Comparison of ENCODE assay signal across 30 cellular contexts in genomic region chr14:101035466-101036225, GRCh38.
DNase-seq lines count a peak whose midpoint lies in the region; ATAC-seq and TF ChIP-seq lines count a peak whose summit lies in the region.
"Had no signal": no experiment of that assay in that cellular context is flagged by ENCODE, and none has a peak within 500 bp of the region (broad histone marks: within the 10 kb centered on the region; RNA-seq: fewer than 3 reads in every experiment).

No MANE protein-coding gene starts in this region.

- no CpG with 5 or more reads among the region's 15 CpGs for WGBS in neuronal stem cell (ENCODE audit: extremely low coverage in 2 of 2, insufficient read length in 2 of 2, insufficient replicate concordance in 1 of 2), 2 donors

- H3K27me3 ChIP-seq in neuronal stem cell (ENCODE audit: control insufficient read depth in 3 of 3, insufficient read depth in 3 of 3, low read depth in 1 of 3, low read length in 3 of 3), result no peaks in the 10 kb centered on the region
- H3K27me3 ChIP-seq: cardiac muscle cell had no signal

- no peak overlapping the region for H2BK15ac ChIP-seq in neuronal stem cell (ENCODE audit: low read length)

- no peak overlapping the region for H2BK12ac ChIP-seq in neuronal stem cell (ENCODE audit: low read length)

- H3K4me1 ChIP-seq in neuronal stem cell (ENCODE audit: control insufficient read depth in 2 of 2, insufficient read depth in 1 of 2, low read depth in 1 of 2, low read length in 2 of 2), result no peaks in the 10 kb centered on the region
- H3K4me1 ChIP-seq: HAP-1, psoas muscle had no signal

- intact Hi-C loops in natural killer cell (cut with micrococcal nuclease), result no loop called here

- H3K36me3 ChIP-seq in neuronal stem cell (replicated peaks in 1 of 2; ENCODE audit: control insufficient read depth in 2 of 2, insufficient read depth in 2 of 2, low read length in 2 of 2), result peaks cover 0 to 4% of the 10 kb centered on the region in 2 donors
- H3K36me3 ChIP-seq: cardiac muscle cell, HAP-1 had no signal

- H3K23ac ChIP-seq in neuronal stem cell (ENCODE audit: low read depth, low read length, poor library complexity), result peak overlapping the region; percentile 19

- peaks cover 2 to 7% of the 10 kb centered on the region in 2 donors for H3K9me3 ChIP-seq in neuronal stem cell (replicated peaks in 1 of 2; ENCODE audit: control insufficient read depth in 2 of 2, insufficient read depth in 1 of 2, low read depth in 1 of 2, low read length in 2 of 2)
- H3K9me3 ChIP-seq: HAP-1, psoas muscle had no signal

- no peak overlapping the region for H3K14ac ChIP-seq in neuronal stem cell (ENCODE audit: low read length)

- H4K8ac ChIP-seq in neuronal stem cell (ENCODE audit: low read depth, low read length), result no peak overlapping the region

- H3K4me3 Mint-ChIP-seq in natural killer cell, result no peak overlapping the region
- no peak overlapping the region for H3K4me3 Mint-ChIP-seq in natural killer cell treated with Interleukin-12 subunit alpha and Interleukin-12 subunit beta and Interleukin-15 and Interleukin-18, amount 100 ng/mL, for 72 hours
- H3K4me3 Mint-ChIP-seq: activated naive CD8-positive, alpha-beta T cell treated with anti-CD3 and anti-CD28 coated beads for 36 hours; effector memory CD8-positive, alpha-beta T cell; stimulated activated memory B cell treated with anti-CD40 and anti-IgM and Interleukin-4, amounts not matched to agents 10 μg/mL and 1 μg/mL and 100 μg/mL, for 72 hours had no signal

- no peaks in the 10 kb centered on the region for H3K36me3 Mint-ChIP-seq in natural killer cell
- H3K36me3 Mint-ChIP-seq in natural killer cell treated with Interleukin-12 subunit alpha and Interleukin-12 subunit beta and Interleukin-15 and Interleukin-18, amount 100 ng/mL, for 72 hours, result no peaks in the 10 kb centered on the region
- H3K36me3 Mint-ChIP-seq: activated naive CD8-positive, alpha-beta T cell treated with anti-CD3 and anti-CD28 coated beads for 36 hours; stimulated activated memory B cell treated with anti-CD40 and anti-IgM and Interleukin-4, amounts not matched to agents 10 μg/mL and 1 μg/mL and 100 μg/mL, for 72 hours had no signal

- no peaks in the 10 kb centered on the region for H3K4me1 Mint-ChIP-seq in natural killer cell
- H3K4me1 Mint-ChIP-seq in natural killer cell treated with Interleukin-12 subunit alpha and Interleukin-12 subunit beta and Interleukin-15 and Interleukin-18, amount 100 ng/mL, for 72 hours (ENCODE audit: low read depth in 2 of 2), result no peaks in the 10 kb centered on the region
- H3K4me1 Mint-ChIP-seq: activated naive CD8-positive, alpha-beta T cell treated with anti-CD3 and anti-CD28 coated beads for 36 hours; stimulated activated memory B cell treated with anti-CD40 and anti-IgM and Interleukin-4, amounts not matched to agents 10 μg/mL and 1 μg/mL and 100 μg/mL, for 72 hours had no signal

- H3K27ac ChIP-seq in neuronal stem cell (replicated peaks; ENCODE audit: low read length), result no peak overlapping the region
- H3K27ac ChIP-seq: 22Rv1, cardiac muscle cell, psoas muscle had no signal

- no peak for ATAC-seq in natural killer cell
- ATAC-seq in natural killer cell treated with Interleukin-12 subunit alpha and Interleukin-12 subunit beta and Interleukin-15 and Interleukin-18, amount 100 ng/mL, for 72 hours, result no peak
- ATAC-seq in GM19397 (IDR thresholded peaks at IDR 0.05; ENCODE audit: unreplicated experiment), result no peak
- ATAC-seq: effector memory CD8-positive, alpha-beta T cell; left lobe of liver; psoas muscle; stimulated activated memory B cell treated with anti-CD40 and anti-IgM and Interleukin-4, amounts not matched to agents 10 μg/mL and 1 μg/mL and 100 μg/mL, for 72 hours had no signal

- peak; percentile 10 for DNase-seq in DMS 273 (lab: John Stamatoyannopoulos, UW; ENCODE audit: unreplicated experiment)
- no peak for DNase-seq in DMS 273 treated with DMSO at 0.1 percent for 48 hours (lab: John Stamatoyannopoulos, UW)
- DNase-seq in natural killer cell, result peak; percentile 4
- no peak for DNase-seq in natural killer cell treated with Interleukin-12 subunit alpha and Interleukin-12 subunit beta and Interleukin-15 and Interleukin-18, amount 100 ng/mL, for 72 hours (ENCODE audit: low spot score)
- DNase-seq in neuronal stem cell (ENCODE audit: low spot score), result no peak
- no peak for DNase-seq in AG08395 (ENCODE audit: low spot score)
- DNase-seq in midbrain (lab: John Stamatoyannopoulos, UW), result no peak
- DNase-seq: activated CD4-positive, alpha-beta T cell treated with anti-CD3 and anti-CD28 coated beads for 48 hours; activated CD8-positive, alpha-beta memory T cell treated with anti-CD3 and anti-CD28 coated beads for 24 hours; activated naive CD8-positive, alpha-beta T cell treated with anti-CD3 and anti-CD28 coated beads for 36 hours; activated T-cell treated with anti-CD3 and anti-CD28 coated beads for 4 hours; DMS79 treated with DMSO at 0.1 percent for 48 hours; effector memory CD8-positive, alpha-beta T cell; GDM1; mesendoderm; NCI-H146; NCI-H510A; NK-92 treated with Interleukin-12 subunit alpha and Interleukin-12 subunit beta, amount 100 ng/mL, for 24 hours; psoas muscle; SIG-M5; SW 1271; T-helper 9 cell; trophoblast cell had no signal

- H3K4me2 ChIP-seq in neuronal stem cell (ENCODE audit: insufficient read depth, low read length, poor library complexity, severe bottlenecking), result no peak overlapping the region

- H2AK5ac ChIP-seq in neuronal stem cell (ENCODE audit: low read depth, low read length), result no peak overlapping the region

- no peak overlapping the region for H4K91ac ChIP-seq in neuronal stem cell (ENCODE audit: low read depth, low read length, poor library complexity)

- no peak overlapping the region for H3K4me3 ChIP-seq in neuronal stem cell (ENCODE audit: low read length in 2 of 2)
- H3K4me3 ChIP-seq: cardiac muscle cell, HAP-1, psoas muscle had no signal

- no peak overlapping the region for H3K4ac ChIP-seq in neuronal stem cell (ENCODE audit: low read length)

- H3K9me3 Mint-ChIP-seq in natural killer cell, result no peaks in the 10 kb centered on the region
- no peaks in the 10 kb centered on the region for H3K9me3 Mint-ChIP-seq in natural killer cell treated with Interleukin-12 subunit alpha and Interleukin-12 subunit beta and Interleukin-15 and Interleukin-18, amount 100 ng/mL, for 72 hours
- H3K9me3 Mint-ChIP-seq: activated naive CD8-positive, alpha-beta T cell treated with anti-CD3 and anti-CD28 coated beads for 36 hours; activated T-helper 2 cell treated with anti-CD3 and anti-CD28 coated beads, Interferon-gamma antibody, Interleukin-2, Interleukin-4, amounts not matched to agents 10 μg/mL and 5 μg/mL and 100 μg/mL, durations not matched to agents 14 hours and 24 hours and 36 hours; effector memory CD8-positive, alpha-beta T cell had no signal

- H3K9ac ChIP-seq in neuronal stem cell (ENCODE audit: low read depth, low read length, poor library complexity), result no peak overlapping the region

- TF ChIP-seq CTCF in natural killer cell (IDR thresholded peaks at IDR 0.05), result no peak

- H2BK120ac ChIP-seq in neuronal stem cell (ENCODE audit: low read depth, low read length), result no peak overlapping the region

- H3K27me3 Mint-ChIP-seq in natural killer cell (ENCODE audit: low read depth in 2 of 2), result no peaks in the 10 kb centered on the region
- H3K27me3 Mint-ChIP-seq in natural killer cell treated with Interleukin-12 subunit alpha and Interleukin-12 subunit beta and Interleukin-15 and Interleukin-18, amount 100 ng/mL, for 72 hours, result peaks cover 0 to 5% of the 10 kb centered on the region in 2 donors
- H3K27me3 Mint-ChIP-seq: activated naive CD8-positive, alpha-beta T cell treated with anti-CD3 and anti-CD28 coated beads for 36 hours; stimulated activated memory B cell treated with anti-CD40 and anti-IgM and Interleukin-4, amounts not matched to agents 10 μg/mL and 1 μg/mL and 100 μg/mL, for 72 hours had no signal

- H3K27ac Mint-ChIP-seq in natural killer cell, result no peak overlapping the region
- no peak overlapping the region for H3K27ac Mint-ChIP-seq in natural killer cell treated with Interleukin-12 subunit alpha and Interleukin-12 subunit beta and Interleukin-15 and Interleukin-18, amount 100 ng/mL, for 72 hours
- H3K27ac Mint-ChIP-seq: activated naive CD8-positive, alpha-beta T cell treated with anti-CD3 and anti-CD28 coated beads for 36 hours; activated T-helper 2 cell treated with anti-CD3 and anti-CD28 coated beads, Interferon-gamma antibody, Interleukin-2, Interleukin-4, amounts not matched to agents 10 μg/mL and 5 μg/mL and 100 μg/mL, durations not matched to agents 14 hours and 24 hours and 36 hours; effector memory CD8-positive, alpha-beta T cell; stimulated activated memory B cell treated with anti-CD40 and anti-IgM and Interleukin-4, amounts not matched to agents 10 μg/mL and 1 μg/mL and 100 μg/mL, for 72 hours had no signal

- no peak overlapping the region for H3K18ac ChIP-seq in neuronal stem cell (ENCODE audit: low read length)

- no peaks in the 10 kb centered on the region for H3K79me1 ChIP-seq in neuronal stem cell (ENCODE audit: low read depth, low read length)

- H2AFZ ChIP-seq in neuronal stem cell (ENCODE audit: low read length), result no peak overlapping the region

- H2BK5ac ChIP-seq in neuronal stem cell (ENCODE audit: low read length), result no peak overlapping the region

Comparison
In these comparisons a context has a peak if more than half of its experiments do, and no peak if none do; other contexts are left out.
1. DNase-seq: peak in DMS 273 (single experiment) and natural killer cell (single experiment); none in DMS 273 treated with DMSO at 0.1 percent for 48 hours (single experiment), natural killer cell treated with Interleukin-12 subunit alpha and Interleukin-12 subunit beta and Interleukin-15 and Interleukin-18, amount 100 ng/mL, for 72 hours (single experiment), neuronal stem cell (single experiment), AG08395 (single experiment) and midbrain (single experiment).